In the genomic region with DNA sequence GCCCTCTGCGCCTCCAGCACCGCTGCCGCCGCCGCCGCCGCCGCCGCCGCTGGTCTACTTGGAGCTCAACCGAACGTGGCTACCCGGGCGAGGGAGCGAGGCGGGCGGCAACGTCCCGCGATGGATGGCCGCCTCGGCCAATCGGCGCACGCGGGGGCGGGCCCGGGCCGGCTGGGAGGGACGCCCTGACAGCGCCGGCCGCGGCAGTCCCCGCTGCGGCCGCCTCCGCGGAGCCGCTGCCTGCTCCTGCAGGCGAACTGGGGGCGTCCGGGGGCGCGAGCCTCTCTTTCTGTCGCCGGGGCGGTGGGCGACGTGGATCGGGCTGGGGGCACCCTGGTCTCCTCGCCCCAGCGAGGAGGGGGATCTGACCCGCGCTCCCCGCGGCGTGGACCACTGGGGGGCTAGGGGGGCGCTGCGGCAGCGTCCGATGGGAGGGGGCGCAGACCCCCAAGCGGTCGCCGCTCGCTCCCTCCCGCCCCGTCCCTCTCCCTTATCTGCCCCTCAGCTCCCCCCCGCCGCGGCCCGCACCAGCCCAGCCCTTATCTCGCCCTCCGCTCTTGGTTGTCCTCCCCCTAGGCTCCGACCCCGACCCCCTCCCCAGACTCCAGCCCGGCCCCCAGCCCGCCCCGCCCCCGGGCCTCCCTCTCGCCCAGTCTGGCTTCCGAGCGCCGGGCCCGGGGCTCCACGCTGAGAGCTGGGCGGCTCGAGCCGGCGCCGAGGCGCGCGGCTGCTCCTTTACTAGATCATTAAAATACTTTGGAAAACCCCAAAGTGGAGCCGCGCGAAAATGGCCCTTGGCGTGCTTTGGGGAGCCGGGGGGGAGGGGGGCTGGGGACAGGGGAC, we compare ENCODE assay signal across 8 cellular contexts. TPM values are rescaled to one million over a fixed set of nuclear protein-coding genes. Genes with fewer than 3 reads are reported as not detected.
A peak's percentile ranks its signal among the peaks of the same experiment; 100 is the strongest.
DNase-seq lines count a peak whose midpoint lies in the region; ATAC-seq and TF ChIP-seq lines count a peak whose summit lies in the region.

Gene SSBP3, minus strand, starts transcription at position 56 of the 843 bp plus-strand sequence.

- intact Hi-C loops in sciatic nerve (cut with DNase I), result loop anchor here (10.0 kb wide), 1 partner anchor 132 kb away; no protein-coding TSS in a partner anchor

- TF ChIP-seq POLR2A in GM15510 (IDR thresholded peaks at IDR 0.05; ENCODE audit: borderline replicate concordance, extremely low read depth, insufficient read length), result peak; percentile 70

- peak; percentile 80 for ATAC-seq in HG02938 (IDR thresholded peaks at IDR 0.05; ENCODE audit: unreplicated experiment)
- ATAC-seq in sciatic nerve, result peak; percentile 91
- ATAC-seq in GM18870 (IDR thresholded peaks at IDR 0.05; ENCODE audit: unreplicated experiment), result no peak

- DNase-seq in NCI-H1930 (lab: John Stamatoyannopoulos, UW) (peak; percentile 79 to 90), T1000 (lab: John Stamatoyannopoulos, UW) (peak; percentile 89), astrocyte of the hippocampus (ENCODE audit: low read depth, low spot score) (peak; percentile 99), hippocampal formation (lab: John Stamatoyannopoulos, UW) (peak; percentile 84 to 90), sciatic nerve (ENCODE audit: low spot score) (peak; percentile 94)

RNA-seq across cellular contexts. Expression of gene SSBP3, which starts in this region (rescaled TPM):
- total RNA-seq in sciatic nerve, result 104 TPM
